Comparison of ENCODE assay signal across 19 cellular contexts in genomic region chr13:30345426-30346100, GRCh38. TPM values are rescaled to one million over a fixed set of nuclear protein-coding genes. Genes with fewer than 3 reads are reported as not detected.
DNase-seq lines count a peak whose midpoint lies in the region; ATAC-seq, FAIRE-seq and TF ChIP-seq lines count a peak whose summit lies in the region.
"Had no signal": no experiment of that assay in that cellular context is flagged by ENCODE, and none has a peak within 500 bp of the region (broad histone marks: within the 10 kb centered on the region; RNA-seq: fewer than 3 reads in every experiment).

No MANE protein-coding gene starts in this region.

- no peaks in the 10 kb centered on the region for H3K27me3 ChIP-seq in Karpas-422 (ENCODE audit: low read length)
- H3K27me3 ChIP-seq in stomach smooth muscle (ENCODE audit: control insufficient read depth in 1 of 2, insufficient read depth in 2 of 2, low read length in 2 of 2) = no peaks in the 10 kb centered on the region
- H3K27me3 ChIP-seq: MG63, SJCRH30 had no signal

- ATAC-seq in GM21360 (IDR thresholded peaks at IDR 0.05; ENCODE audit: unreplicated experiment) = no peak
- ATAC-seq: A549 had no signal

- no peak overlapping the region for H3K4me2 ChIP-seq in Karpas-422 (ENCODE audit: low read depth, low read length, poor library complexity, severe bottlenecking)
- H3K4me2 ChIP-seq: A549 had no signal

- H3K4me3 Mint-ChIP-seq in activated naive CD4-positive, alpha-beta T cell treated with anti-CD3 and anti-CD28 coated beads, Interleukin-2, amount 50 U/mL, for 24 hours = no peak overlapping the region
- H3K4me3 Mint-ChIP-seq in activated naive CD4-positive, alpha-beta T cell treated with anti-CD3 and anti-CD28 coated beads for 36 hours = no peak overlapping the region
- peak overlapping the region in 3 of 5 donors; percentile 15 to 33 (median 24) for H3K4me3 Mint-ChIP-seq in immature natural killer cell

- TF ChIP-seq POLR2A in H54 (IDR thresholded peaks at IDR 0.05; ENCODE audit: low read depth, low read length) = no peak

- H3K4me3 ChIP-seq in Karpas-422 (ENCODE audit: low read length) = no peak overlapping the region
- no peak overlapping the region for H3K4me3 ChIP-seq in stomach smooth muscle (ENCODE audit: low read length in 2 of 2)
- H3K4me3 ChIP-seq: A549, MG63, SJCRH30 had no signal

- H3K9me3 ChIP-seq in Karpas-422 (ENCODE audit: low read length) (no peaks in the 10 kb centered on the region), stomach smooth muscle (ENCODE audit: control insufficient read depth in 2 of 2, low read length in 2 of 2) (no peaks in the 10 kb centered on the region)
- H3K9me3 ChIP-seq: A549, MG63 had no signal

- H3K36me3 ChIP-seq in Karpas-422 (ENCODE audit: insufficient read depth, low read length) (peaks cover 13% of the 10 kb centered on the region), stomach smooth muscle (ENCODE audit: control insufficient read depth in 2 of 2, insufficient read depth in 2 of 2, low read length in 2 of 2) (no peaks in the 10 kb centered on the region)
- H3K36me3 ChIP-seq: MG63, SJCRH30 had no signal

- peak overlapping the region; percentile 47 for H3K27ac Mint-ChIP-seq in activated naive CD4-positive, alpha-beta T cell treated with anti-CD3 and anti-CD28 coated beads, Interleukin-2, amount 50 U/mL, for 24 hours
- no peak overlapping the region for H3K27ac Mint-ChIP-seq in activated naive CD4-positive, alpha-beta T cell treated with anti-CD3 and anti-CD28 coated beads for 36 hours
- peak overlapping the region in 2 of 6 donors; percentile 19 to 41 for H3K27ac Mint-ChIP-seq in immature natural killer cell

- peaks cover 1% of the 10 kb centered on the region for H3K36me3 Mint-ChIP-seq in activated naive CD4-positive, alpha-beta T cell treated with anti-CD3 and anti-CD28 coated beads, Interleukin-2, amount 50 U/mL, for 24 hours
- H3K36me3 Mint-ChIP-seq in activated naive CD4-positive, alpha-beta T cell treated with anti-CD3 and anti-CD28 coated beads for 36 hours (ENCODE audit: low read depth) = no peaks in the 10 kb centered on the region
- H3K36me3 Mint-ChIP-seq in immature natural killer cell = peaks cover 10 to 30% (median 22%) of the 10 kb centered on the region in 3 donors

- DNase-seq in activated naive CD4-positive, alpha-beta T cell treated with anti-CD3 and anti-CD28 coated beads for 36 hours = no peak
- DNase-seq in Karpas-422 (no peak), immature natural killer cell (no peak), NCI-H526 treated with DMSO at 0.1 percent for 48 hours (lab: John Stamatoyannopoulos, UW) (no peak), H54 (ENCODE audit: insufficient read length, low spot score) (no peak)
- DNase-seq: Kasumi-1, MG63, NCI-H1417, NCI-H1694 treated with DMSO at 0.1 percent for 48 hours, NCI-H2081 treated with DMSO at 0.1 percent for 48 hours, NCI-H2171 treated with DMSO at 0.1 percent for 48 hours, NCI-H526, SJCRH30 had no signal

- no peak for FAIRE-seq in H54 (lab: Jason Lieb, UNC)
- FAIRE-seq: A549, H1, RCC 7860 had no signal

- no peaks in the 10 kb centered on the region for H3K9me3 Mint-ChIP-seq in activated naive CD4-positive, alpha-beta T cell treated with anti-CD3 and anti-CD28 coated beads, Interleukin-2, amount 50 U/mL, for 24 hours
- H3K9me3 Mint-ChIP-seq in activated naive CD4-positive, alpha-beta T cell treated with anti-CD3 and anti-CD28 coated beads for 36 hours = no peaks in the 10 kb centered on the region
- no peaks in the 10 kb centered on the region for H3K9me3 Mint-ChIP-seq in immature natural killer cell

- no peaks in the 10 kb centered on the region for H3K79me2 ChIP-seq in Karpas-422 (ENCODE audit: low read length)

- CTCF ChIA-PET in activated naive CD4-positive, alpha-beta T cell treated with anti-CD3 and anti-CD28 coated beads for 36 hours (lab: Charles Lee) = interaction anchor here (0.7 to 1.6 kb wide), 7 partner anchors 9 to 213 kb away, joined by 3 to 12 read pairs (median 3); no protein-coding TSS in a partner anchor

- H3K4me1 ChIP-seq in Karpas-422 (ENCODE audit: low read length) (peaks cover 50% of the 10 kb centered on the region), stomach smooth muscle (ENCODE audit: control insufficient read depth, insufficient read depth, low read length) (peaks cover 23% of the 10 kb centered on the region)
- H3K4me1 ChIP-seq: SJCRH30 had no signal

- H3K27ac ChIP-seq in Karpas-422 (ENCODE audit: low read length) (peak overlapping the region; percentile 72), stomach smooth muscle (ENCODE audit: low read length) (peak overlapping the region; percentile 18)
- H3K27ac ChIP-seq: A549, SJCRH30 had no signal

- H3K9me2 ChIP-seq in Karpas-422 (replicated peaks; ENCODE audit: insufficient read depth, low read length) = no peaks in the 10 kb centered on the region

- H3K27me3 Mint-ChIP-seq in activated naive CD4-positive, alpha-beta T cell treated with anti-CD3 and anti-CD28 coated beads, Interleukin-2, amount 50 U/mL, for 24 hours = no peaks in the 10 kb centered on the region
- peaks cover 2% of the 10 kb centered on the region for H3K27me3 Mint-ChIP-seq in activated naive CD4-positive, alpha-beta T cell treated with anti-CD3 and anti-CD28 coated beads for 36 hours (ENCODE audit: low read depth)
- peaks cover 2 to 4% (median 3%) of the 10 kb centered on the region in 3 donors for H3K27me3 Mint-ChIP-seq in immature natural killer cell (ENCODE audit: low read depth in 3 of 3)

- intact Hi-C loops in activated naive CD4-positive, alpha-beta T cell treated with anti-CD3 and anti-CD28 coated beads for 36 hours (cut with micrococcal nuclease) = loop anchor here (1.0 kb wide), 1 partner anchor 39 kb away; no protein-coding TSS in a partner anchor

- H3K4me1 Mint-ChIP-seq in activated naive CD4-positive, alpha-beta T cell treated with anti-CD3 and anti-CD28 coated beads, Interleukin-2, amount 50 U/mL, for 24 hours = peaks cover 50% of the 10 kb centered on the region
- peaks cover 37% of the 10 kb centered on the region for H3K4me1 Mint-ChIP-seq in activated naive CD4-positive, alpha-beta T cell treated with anti-CD3 and anti-CD28 coated beads for 36 hours (ENCODE audit: low read depth)
- peaks cover 36 to 39% of the 10 kb centered on the region in 2 donors for H3K4me1 Mint-ChIP-seq in immature natural killer cell

- H2AFZ ChIP-seq in Karpas-422 (ENCODE audit: low read length) = no peak overlapping the region

- no peaks in the 10 kb centered on the region for H4K20me1 ChIP-seq in Karpas-422 (ENCODE audit: insufficient read depth, low read depth, low read length)

- H3K9ac ChIP-seq in Karpas-422 (ENCODE audit: low read length) (no peak overlapping the region), stomach smooth muscle (ENCODE audit: low read length in 2 of 2) (no peak overlapping the region)

RNA-seq across cellular contexts. Expression of gene KATNAL1, which starts 38.2 kb away (rescaled TPM):
- 1 to 10 TPM; 8.0 to 8.3 TPM for total RNA-seq in activated naive CD4-positive, alpha-beta T cell treated with anti-CD3 and anti-CD28 coated beads for 36 hours
- 13.4 and 35.6 TPM in 2 replicates for total RNA-seq in Karpas-422 (2014; rRNA removed; shearing (Covaris generic); ENCODE audit: low replicate concordance)
- polyA plus RNA-seq in immature natural killer cell = 1 to 10 TPM; 4.6 to 6.8 (median 6.6) TPM

Comparison
In these comparisons a context has a peak if more than half of its experiments do, and no peak if none do; other contexts are left out.
1. H3K4me3 Mint-ChIP-seq: peak in immature natural killer cell (3 of 5); none in activated naive CD4-positive, alpha-beta T cell treated with anti-CD3 and anti-CD28 coated beads, Interleukin-2, amount 50 U/mL, for 24 hours (single experiment) and activated naive CD4-positive, alpha-beta T cell treated with anti-CD3 and anti-CD28 coated beads for 36 hours (single experiment).